ENCODE assay signal across 8 cellular contexts in the genomic region with DNA sequence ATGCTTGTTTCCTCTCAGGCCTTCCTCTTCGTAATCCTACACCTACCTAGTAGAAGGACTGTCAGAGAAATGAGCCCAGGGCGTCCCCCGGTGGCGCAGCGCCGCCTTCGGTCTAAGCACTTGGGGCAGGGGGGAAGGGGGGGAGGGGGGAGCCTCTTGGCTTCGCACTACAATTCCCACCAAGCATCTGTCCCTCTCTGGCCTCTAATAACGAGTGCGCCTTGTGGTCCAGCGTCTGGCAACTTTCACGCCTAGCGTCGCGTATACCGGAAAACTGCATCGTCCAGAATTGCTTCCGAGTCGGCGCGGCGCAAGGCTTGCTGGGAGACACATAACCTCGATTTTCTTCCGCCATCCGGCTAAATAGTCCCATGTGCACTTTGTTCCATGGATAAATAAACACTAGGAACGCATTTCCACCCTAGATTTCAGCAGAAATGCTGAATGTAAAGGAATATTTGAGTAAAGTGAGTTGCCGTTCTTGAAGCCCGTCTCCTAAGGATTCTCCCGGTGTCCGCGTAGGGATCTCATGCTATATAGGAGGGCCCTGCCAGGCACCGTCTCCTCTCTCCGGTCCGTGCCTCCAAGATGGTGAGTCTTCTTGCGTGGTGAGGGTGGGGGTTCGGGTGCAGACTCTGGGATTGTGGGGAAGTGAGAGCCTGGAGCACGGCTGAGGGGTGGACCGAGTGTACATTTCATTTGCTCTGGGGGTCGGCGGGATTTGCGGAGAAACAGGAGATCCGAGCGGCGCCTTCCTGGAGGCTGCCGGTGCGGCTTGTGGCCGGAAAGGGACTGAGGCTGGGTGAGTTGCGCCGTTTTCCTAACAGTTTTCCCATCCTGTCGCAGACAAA. TPM values are rescaled to one million over a fixed set of nuclear protein-coding genes. Genes with fewer than 3 reads are reported as not detected.
DNase-seq lines count a peak whose midpoint lies in the region; ATAC-seq and TF ChIP-seq lines count a peak whose summit lies in the region.

Gene RPS26, plus strand, starts transcription at position 340 of the 851 bp plus-strand sequence. Its CDS starts 249 bp downstream, at position 589.

- H3K4me3 Mint-ChIP-seq in activated CD4-positive, alpha-beta T cell treated with anti-CD3 and anti-CD28 coated beads, Interleukin-2, amount 10 ng/mL, durations not matched to agents 7 days and 5 days = peak within 1 kb of the TSS; percentile 100

- TF ChIP-seq CTCF in C4-2B (conservative IDR thresholded peaks at IDR 0.05) = peak; percentile 84

- peak; percentile 96 for DNase-seq in NCI-H526 treated with DMSO at 0.1 percent for 48 hours (lab: John Stamatoyannopoulos, UW)
- DNase-seq in activated CD4-positive, alpha-beta T cell treated with anti-CD3 and anti-CD28 coated beads, Interleukin-2, amount 10 ng/mL, durations not matched to agents 7 days and 5 days = peak; percentile 97
- peak; percentile 47 for DNase-seq in cortex of kidney (lab: John Stamatoyannopoulos, UW)
- DNase-seq in left kidney (ENCODE audit: low read depth, low spot score) = peak; percentile 100
- peak; percentile 89 to 91 for DNase-seq in stimulated activated CD4-positive, alpha-beta T cell treated with anti-CD3 and anti-CD28 coated beads, Interleukin-2, amount 100 ng/mL, for 24 hours

- POLR2A ChIA-PET in activated CD4-positive, alpha-beta T cell treated with anti-CD3 and anti-CD28 coated beads, Interleukin-2, amount 10 ng/mL, durations not matched to agents 7 days and 5 days (lab: Charles Lee) = no interaction called here

- H3K36me3 Mint-ChIP-seq in activated CD4-positive, alpha-beta T cell treated with anti-CD3 and anti-CD28 coated beads, Interleukin-2, amount 10 ng/mL, durations not matched to agents 7 days and 5 days (ENCODE audit: low read depth) = peaks cover 38% of the 10 kb centered on the region

- H3K9me3 Mint-ChIP-seq in activated CD4-positive, alpha-beta T cell treated with anti-CD3 and anti-CD28 coated beads, Interleukin-2, amount 10 ng/mL, durations not matched to agents 7 days and 5 days = no peaks in the 10 kb centered on the region

- no peaks in the 10 kb centered on the region for H3K27me3 Mint-ChIP-seq in activated CD4-positive, alpha-beta T cell treated with anti-CD3 and anti-CD28 coated beads, Interleukin-2, amount 10 ng/mL, durations not matched to agents 7 days and 5 days

- peak within 1 kb of the TSS; percentile 99 for H3K27ac Mint-ChIP-seq in activated CD4-positive, alpha-beta T cell treated with anti-CD3 and anti-CD28 coated beads, Interleukin-2, amount 10 ng/mL, durations not matched to agents 7 days and 5 days

- CTCF ChIA-PET in activated CD4-positive, alpha-beta T cell treated with anti-CD3 and anti-CD28 coated beads, Interleukin-2, amount 10 ng/mL, durations not matched to agents 7 days and 5 days (lab: Charles Lee) = interaction anchor here (1.2 to 1.6 kb wide), 2 partner anchors 9 to 44 kb away, joined by 4 read pairs; partner anchors contain the start of gene SUOX

- peak within 1 kb of the TSS; percentile 95 for H3K27ac ChIP-seq in C4-2B

- H3K4me1 Mint-ChIP-seq in activated CD4-positive, alpha-beta T cell treated with anti-CD3 and anti-CD28 coated beads, Interleukin-2, amount 10 ng/mL, durations not matched to agents 7 days and 5 days = peaks cover 57% of the 10 kb centered on the region

- peak; percentile 93 for ATAC-seq in GM19328 (IDR thresholded peaks at IDR 0.05; ENCODE audit: unreplicated experiment)
- ATAC-seq in HG03520 (IDR thresholded peaks at IDR 0.05; ENCODE audit: unreplicated experiment) = peak; percentile 86

RNA-seq across cellular contexts. Expression of gene RPS26, which starts in this region (rescaled TPM):
- 10 to 100 TPM; 47.2 to 48.3 TPM for total RNA-seq in activated CD4-positive, alpha-beta T cell treated with anti-CD3 and anti-CD28 coated beads, Interleukin-2, amount 10 ng/mL, durations not matched to agents 7 days and 5 days

Comparison
In these comparisons a context has a peak if more than half of its experiments do, and no peak if none do; other contexts are left out.
1. Peak in every context shown above with its lines: DNase-seq, ATAC-seq and H3K27ac ChIP-seq.
2. DNase-seq: peak in every context shown above with its lines; median percentile 100 in left kidney; 97 in activated CD4-positive, alpha-beta T cell treated with anti-CD3 and anti-CD28 coated beads, Interleukin-2, amount 10 ng/mL, durations not matched to agents 7 days and 5 days; 96 in NCI-H526 treated with DMSO at 0.1 percent for 48 hours; 90 in stimulated activated CD4-positive, alpha-beta T cell treated with anti-CD3 and anti-CD28 coated beads, Interleukin-2, amount 100 ng/mL, for 24 hours; 47 in cortex of kidney.